ENCODE assay signal across 32 cellular contexts in the genomic region with DNA sequence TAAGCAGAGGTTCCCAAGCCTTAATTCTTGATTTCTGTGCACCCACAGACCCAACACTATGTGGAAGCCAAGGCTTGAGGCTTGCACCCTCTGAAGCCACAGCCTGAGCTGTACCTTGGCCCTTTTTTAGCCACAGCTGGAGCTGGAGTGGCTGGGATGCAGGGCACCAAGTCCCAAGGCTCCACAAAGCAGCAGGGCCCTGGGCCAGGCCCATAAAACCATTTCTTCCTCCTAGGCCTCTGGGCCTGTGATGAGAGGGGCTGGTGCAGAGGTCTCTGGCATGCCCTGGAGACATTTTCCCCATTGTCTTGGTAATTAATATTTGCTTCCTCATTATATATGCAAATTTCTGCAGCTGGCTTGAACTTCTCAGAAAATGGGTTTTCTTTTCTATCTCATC.
"Had no signal": no experiment of that assay in that cellular context is flagged by ENCODE, and none has a peak within 500 bp of the region (broad histone marks: within the 10 kb centered on the region; RNA-seq: fewer than 3 reads in every experiment).

No MANE protein-coding gene starts in this region.

- H3K27ac ChIP-seq: ascending aorta, cardiac muscle cell, WERI-Rb-1 had no signal

- H3K4me3 ChIP-seq: ascending aorta, cardiac muscle cell had no signal

- FAIRE-seq: bronchial epithelial cell had no signal

- H3K9me3 ChIP-seq: ascending aorta had no signal

- ATAC-seq: activated CD4-positive, alpha-beta T cell treated with anti-CD3 and anti-CD28 coated beads for 36 hours; activated CD4-positive, CD25-positive, alpha-beta regulatory T cell treated with anti-CD3 and anti-CD28 coated beads, Interleukin-2, amount 50 U/mL, for 24 hours; activated CD8-positive, alpha-beta memory T cell treated with anti-CD3 and anti-CD28 coated beads, Interleukin-2, amount 10 ng/mL, durations not matched to agents 7 days and 5 days; activated CD8-positive, alpha-beta T cell treated with anti-CD3 and anti-CD28 coated beads, Interleukin-2, amount 10 ng/mL, durations not matched to agents 7 days and 5 days; activated naive CD8-positive, alpha-beta T cell treated with anti-CD3 and anti-CD28 coated beads, Interleukin-2, amount 50 U/mL, for 24 hours; WTC11 had no signal

- H3K27me3 ChIP-seq: ascending aorta, cardiac muscle cell had no signal

- H3K36me3 ChIP-seq: ascending aorta, cardiac muscle cell, WERI-Rb-1 had no signal

- DNase-seq: activated CD4-positive, alpha-beta memory T cell treated with anti-CD3 and anti-CD28 coated beads, Interleukin-2, amount 10 ng/mL, durations not matched to agents 7 days and 5 days; activated CD4-positive, alpha-beta T cell treated with anti-CD3 and anti-CD28 coated beads for 1 hour; activated CD4-positive, alpha-beta T cell treated with anti-CD3 and anti-CD28 coated beads for 36 hours; activated CD4-positive, alpha-beta T cell treated with anti-CD3 and anti-CD28 coated beads for 48 hours; activated CD4-positive, alpha-beta T cell treated with anti-CD3 and anti-CD28 coated beads, Interleukin-2, amount 10 ng/mL, durations not matched to agents 7 days and 5 days; activated CD4-positive, alpha-beta T cell treated with anti-CD3 and anti-CD28 coated beads, Interleukin-2, amount 50 U/mL, for 48 hours; activated CD4-positive, CD25-positive, alpha-beta regulatory T cell; activated CD8-positive, alpha-beta memory T cell treated with anti-CD3 and anti-CD28 coated beads for 24 hours; activated CD8-positive, alpha-beta memory T cell treated with anti-CD3 and anti-CD28 coated beads, Interleukin-2, amount 10 ng/mL, durations not matched to agents 7 days and 5 days; activated CD8-positive, alpha-beta memory T cell treated with anti-CD3 and anti-CD28 coated beads, Interleukin-2, amount 50 U/mL, for 48 hours; activated CD8-positive, alpha-beta T cell treated with anti-CD3 and anti-CD28 coated beads, Interleukin-2, amount 10 ng/mL, durations not matched to agents 7 days and 5 days; activated effector memory CD4-positive, alpha-beta T cell treated with Interleukin-2 at 50 U/mL for 16 hours; activated gamma-delta T cell; activated naive CD4-positive, alpha-beta T cell treated with anti-CD3 and anti-CD28 coated beads, Interleukin-2, amount 10 ng/mL, durations not matched to agents 7 days and 5 days; activated naive CD4-positive, alpha-beta T cell treated with Interleukin-2 at 50 U/mL for 16 hours; activated naive CD8-positive, alpha-beta T cell treated with anti-CD3 and anti-CD28 coated beads, Interleukin-2, amount 10 ng/mL, durations not matched to agents 7 days and 5 days; activated naive CD8-positive, alpha-beta T cell treated with anti-CD3 and anti-CD28 coated beads, Interleukin-2, amount 50 U/mL, for 24 hours; activated T-cell treated with anti-CD3 and anti-CD28 coated beads, Interleukin-2, amount 50 U/mL, for 24 hours; activated T-cell treated with anti-CD3 and anti-CD28 coated beads, Interleukin-2, amount 50 U/mL, for 48 hours; amygdala; anterior cingulate cortex; caudate nucleus; cerebellar nuclear complex; T-helper 1 cell; T-helper 2 cell; T-helper 9 cell; WERI-Rb-1 had no signal
